Comparison of ENCODE assay signal across 8 cellular contexts in genomic region chr19:11767633-11768133, GRCh38. TPM values are rescaled to one million over a fixed set of nuclear protein-coding genes. Genes with fewer than 3 reads are reported as not detected.
DNase-seq lines count a peak whose midpoint lies in the region; ATAC-seq and TF ChIP-seq lines count a peak whose summit lies in the region.

No MANE protein-coding gene starts in this region.

- no peaks in the 10 kb centered on the region for H3K9me2 ChIP-seq in Karpas-422 (replicated peaks; ENCODE audit: insufficient read depth, low read length)

- WGBS in aorta, 2 donors = 1% methylated on average over 19 to 20 of the region's 20 CpGs

- peak overlapping the region; percentile 90 for H3K9ac ChIP-seq in Karpas-422 (ENCODE audit: low read length)

- CTCF ChIA-PET in CD4-positive, alpha-beta T cell (lab: Charles Lee) = no interaction called here

- peak in 6 of 10 experiments; percentile 0 to 34 (median 6) for DNase-seq in CD4-positive, alpha-beta T cell
- DNase-seq in Karpas-422 (peak; percentile 63), foreskin keratinocyte (peak in 1 of 2 donors; percentile 11), neural crest cell (ENCODE audit: low read depth, low spot score) (no peak), aorta (peak; percentile 54 to 76), NCI-H524 treated with DMSO at 0.1 percent for 48 hours (lab: John Stamatoyannopoulos, UW) (no peak)
- peak; percentile 40 to 50 for DNase-seq in activated T-cell treated with anti-CD3 and anti-CD28 coated beads, Interleukin-2, amount 50 U/mL, for 48 hours

- peak overlapping the region; percentile 98 for H3K4me3 Mint-ChIP-seq in CD4-positive, alpha-beta T cell
- H3K4me3 Mint-ChIP-seq in neural crest cell = peak overlapping the region; percentile 99

- peaks cover 15% of the 10 kb centered on the region for H3K4me1 ChIP-seq in Karpas-422 (ENCODE audit: low read length)
- H3K4me1 ChIP-seq in foreskin keratinocyte = peaks cover 3% of the 10 kb centered on the region
- H3K4me1 ChIP-seq in aorta (ENCODE audit: control insufficient read depth in 1 of 2, insufficient read depth in 2 of 2, low read length in 2 of 2) = peaks cover 0 to 3% of the 10 kb centered on the region in 2 donors

- H3K4me1 Mint-ChIP-seq in CD4-positive, alpha-beta T cell (ENCODE audit: low read depth) = peaks cover 23% of the 10 kb centered on the region
- H3K4me1 Mint-ChIP-seq in neural crest cell = peaks cover 22% of the 10 kb centered on the region

- peak overlapping the region; percentile 88 for H3K27ac Mint-ChIP-seq in CD4-positive, alpha-beta T cell
- peak overlapping the region; percentile 90 for H3K27ac Mint-ChIP-seq in neural crest cell (ENCODE audit: unreplicated experiment)

- H3K27ac ChIP-seq in CD4-positive, alpha-beta T cell (ENCODE audit: low read depth, low read length) = peak overlapping the region; percentile 23
- H3K27ac ChIP-seq in Karpas-422 (ENCODE audit: low read length) = no peak overlapping the region
- peak overlapping the region; percentile 63 for H3K27ac ChIP-seq in foreskin keratinocyte
- peak overlapping the region; percentile 23 to 81 for H3K27ac ChIP-seq in aorta (ENCODE audit: low read depth in 1 of 2, low read length in 2 of 2)

- H3K36me3 ChIP-seq in Karpas-422 (ENCODE audit: insufficient read depth, low read length) (peaks cover 11% of the 10 kb centered on the region; the same call in 1 of the 2 replicates), aorta (ENCODE audit: control insufficient read depth in 1 of 2, insufficient read depth in 2 of 2, low read length in 1 of 2) (no peaks in the 10 kb centered on the region)

- H4K20me1 ChIP-seq in Karpas-422 (ENCODE audit: insufficient read depth, low read depth, low read length) = no peaks in the 10 kb centered on the region

- H3K27me3 ChIP-seq in CD4-positive, alpha-beta T cell (ENCODE audit: control insufficient read depth, insufficient read depth, low read length) = no peaks in the 10 kb centered on the region
- H3K27me3 ChIP-seq in Karpas-422 (ENCODE audit: low read length) (no peaks in the 10 kb centered on the region), foreskin keratinocyte (no peaks in the 10 kb centered on the region), aorta (ENCODE audit: control insufficient read depth in 1 of 2, insufficient read depth in 2 of 2, low read length in 1 of 2) (no peaks in the 10 kb centered on the region)

- H3K36me3 Mint-ChIP-seq in CD4-positive, alpha-beta T cell (ENCODE audit: low read depth) = peaks cover 59% of the 10 kb centered on the region
- peaks cover 18% of the 10 kb centered on the region for H3K36me3 Mint-ChIP-seq in neural crest cell (ENCODE audit: low read depth)

- POLR2A ChIA-PET in CD4-positive, alpha-beta T cell (lab: Charles Lee) = interaction anchor here (1.2 to 1.6 kb wide), 3 partner anchors 29 to 80 kb away, joined by 3 to 9 read pairs (median 6); partner anchors contain the start of gene ZNF823

- peak overlapping the region; percentile 98 for H3K4me2 ChIP-seq in Karpas-422 (ENCODE audit: low read depth, low read length, poor library complexity, severe bottlenecking)

- intact Hi-C loops in CD4-positive, alpha-beta T cell (cut with DNase I, micrococcal nuclease) = loop anchor here in 1 of 2 experiments (1.0 kb wide), 1 partner anchor 28 kb away; no protein-coding TSS in a partner anchor
- intact Hi-C loops in aorta (cut with DNase I) = loop anchor here in 1 of 2 donors (2.0 kb wide), 1 partner anchor 29 kb away; the partner anchor contains the start of gene ZNF823

- peak overlapping the region; percentile 99 for H2AFZ ChIP-seq in Karpas-422 (ENCODE audit: low read length)

- ATAC-seq in CD4-positive, alpha-beta T cell (ENCODE audit: poor library complexity) = no peak
- peak; percentile 37 for ATAC-seq in GM19395 (IDR thresholded peaks at IDR 0.05; ENCODE audit: unreplicated experiment)
- ATAC-seq in foreskin keratinocyte = no peak
- ATAC-seq in aorta (ENCODE audit: low FRiP score) = peak; percentile 34

- peaks cover 15% of the 10 kb centered on the region for H3K9me3 ChIP-seq in CD4-positive, alpha-beta T cell (ENCODE audit: control insufficient read depth, low read length)
- peaks cover 12% of the 10 kb centered on the region for H3K9me3 ChIP-seq in Karpas-422 (ENCODE audit: low read length)
- no peaks in the 10 kb centered on the region for H3K9me3 ChIP-seq in aorta (ENCODE audit: control insufficient read depth, low read length)

- TF ChIP-seq CTCF in CD4-positive, alpha-beta T cell (IDR thresholded peaks at IDR 0.05) = no peak
- TF ChIP-seq CTCF in foreskin keratinocyte (conservative IDR thresholded peaks at IDR 0.05) = no peak
- TF ChIP-seq CTCF in neural crest cell (conservative IDR thresholded peaks at IDR 0.05) = no peak

- peaks cover 30% of the 10 kb centered on the region for H3K79me2 ChIP-seq in Karpas-422 (ENCODE audit: low read length)

- H3K4me3 ChIP-seq in Karpas-422 (ENCODE audit: low read length) (peak overlapping the region; percentile 98), aorta (ENCODE audit: low read length in 2 of 2) (peak overlapping the region; percentile 82 to 94)

- peaks cover 19% of the 10 kb centered on the region for H3K9me3 Mint-ChIP-seq in CD4-positive, alpha-beta T cell
- peaks cover 20% of the 10 kb centered on the region for H3K9me3 Mint-ChIP-seq in neural crest cell

- H3K27me3 Mint-ChIP-seq in CD4-positive, alpha-beta T cell = peaks cover 8% of the 10 kb centered on the region
- peaks cover 19% of the 10 kb centered on the region for H3K27me3 Mint-ChIP-seq in neural crest cell (ENCODE audit: low read depth)

RNA-seq across cellular contexts. Expression of gene ZNF441, which starts 0.9 kb away (rescaled TPM):
- total RNA-seq in CD4-positive, alpha-beta T cell = 1 to 10 TPM; 2.6 to 4.1 TPM
- total RNA-seq in Karpas-422 (2014; rRNA removed; shearing (Covaris generic); ENCODE audit: low replicate concordance) = 15.8 and 16.4 TPM in 2 replicates
- total RNA-seq in foreskin keratinocyte = 3.4 and 3.6 TPM in 2 replicates
- 0.65 and 0.76 TPM in 2 replicates for polyA plus RNA-seq in foreskin keratinocyte
- total RNA-seq in neural crest cell = 3.9 and 5.7 TPM in 2 replicates
- 10 to 100 TPM in 1 of 2 donors, 1 to 10 TPM in 1; 9.5 to 13.2 TPM for total RNA-seq in aorta
- polyA plus RNA-seq in aorta = 1 to 10 TPM; 4.1 to 8.1 TPM

RNA-seq across cellular contexts. Expression of gene ZNF823, which starts 28.9 kb away (rescaled TPM):
- total RNA-seq in CD4-positive, alpha-beta T cell = 1 to 10 TPM; 1.7 to 2.2 TPM
- total RNA-seq in Karpas-422 (2014; rRNA removed; shearing (Covaris generic); ENCODE audit: low replicate concordance) = 5.9 and 8.8 TPM in 2 replicates
- total RNA-seq in foreskin keratinocyte (5.1 and 5.5 TPM in 2 replicates), neural crest cell (8.7 and 8.8 TPM in 2 replicates), aorta (1 to 10 TPM; 5.1 to 8.7 TPM)
- polyA plus RNA-seq in foreskin keratinocyte (1.9 and 2.3 TPM in 2 replicates), aorta (1 to 10 TPM; 3.1 to 3.4 TPM)

RNA-seq across cellular contexts. Expression of gene ZNF491, which starts 30.6 kb away (rescaled TPM):
- 1 to 10 TPM in 1 of 2 experiments, under 1 TPM in 1; 0.41 to 1.1 TPM for total RNA-seq in CD4-positive, alpha-beta T cell
- 2.2 and 3.1 TPM in 2 replicates for total RNA-seq in Karpas-422 (2014; rRNA removed; shearing (Covaris generic); ENCODE audit: low replicate concordance)
- total RNA-seq in foreskin keratinocyte = 0.49 and 0.82 TPM in 2 replicates
- polyA plus RNA-seq in foreskin keratinocyte = 0.16 and 0.19 TPM in 2 replicates
- 8.8 and 9.8 TPM in 2 replicates for total RNA-seq in neural crest cell
- 1 to 10 TPM; 3.1 to 4.8 TPM for total RNA-seq in aorta
- 1 to 10 TPM in 1 of 2 donors, under 1 TPM in 1; 0.50 to 2.0 TPM for polyA plus RNA-seq in aorta

RNA-seq across cellular contexts. Expression of gene ZNF440, which starts 46.4 kb away (rescaled TPM):
- 1 to 10 TPM; 5.8 to 6.8 TPM for total RNA-seq in CD4-positive, alpha-beta T cell
- 19.2 and 19.6 TPM in 2 replicates for total RNA-seq in Karpas-422 (2014; rRNA removed; shearing (Covaris generic); ENCODE audit: low replicate concordance)
- total RNA-seq in foreskin keratinocyte (9.0 and 9.8 TPM in 2 replicates), neural crest cell (19.7 and 22.2 TPM in 2 replicates), aorta (10 to 100 TPM; 12.7 to 16.1 TPM)
- polyA plus RNA-seq in foreskin keratinocyte (2.0 and 2.1 TPM in 2 replicates), aorta (1 to 10 TPM; 3.1 to 5.5 TPM)

Comparison
In these comparisons a context has a peak if more than half of its experiments do, and no peak if none do; other contexts are left out.
1. ATAC-seq: peak in GM19395 (single experiment) and aorta (single experiment); none in CD4-positive, alpha-beta T cell (single experiment) and foreskin keratinocyte (single experiment).
2. DNase-seq: peak in CD4-positive, alpha-beta T cell (6 of 10), Karpas-422 (single experiment), activated T-cell treated with anti-CD3 and anti-CD28 coated beads, Interleukin-2, amount 50 U/mL, for 48 hours (2 of 2) and aorta (2 of 2); none in neural crest cell (single experiment) and NCI-H524 treated with DMSO at 0.1 percent for 48 hours (single experiment).